In genomic region chr2:127700527-127701192, GRCh38 we compare ENCODE assay signal across 8 cellular contexts. TPM values are rescaled to one million over a fixed set of nuclear protein-coding genes. Genes with fewer than 3 reads are reported as not detected.
DNase-seq lines count a peak whose midpoint lies in the region; ATAC-seq and TF ChIP-seq lines count a peak whose summit lies in the region.

No MANE protein-coding gene starts in this region.

- in situ Hi-C loops in Panc1 (cut with HindIII; ENCODE audit: low pct_unique_long_range_greater_than_20kb, low sequenced_read_pairs), result no loop called here

- no peaks in the 10 kb centered on the region for H3K9me3 ChIP-seq in CD4-positive, alpha-beta memory T cell (ENCODE audit: control insufficient read depth in 1 of 2, low read length in 2 of 2)
- no peaks in the 10 kb centered on the region for H3K9me3 ChIP-seq in Panc1 (ENCODE audit: control insufficient read depth, insufficient read depth, low read depth, low read length)
- no peaks in the 10 kb centered on the region for H3K9me3 ChIP-seq in liver (ENCODE audit: control insufficient read depth in 4 of 4, low read length in 3 of 4)
- H3K9me3 ChIP-seq in stomach, result no peaks in the 10 kb centered on the region

- intact Hi-C loops in CD4-positive, alpha-beta memory T cell (cut with micrococcal nuclease), result loop anchor here (1.0 to 5.0 kb wide), 7 partner anchors 51 to 390 kb away; partner anchors contain the start of genes IWS1, SAP130 and UGGT1
- intact Hi-C loops in Panc1 (cut with micrococcal nuclease; ENCODE audit: unreplicated experiment), result no loop called here
- intact Hi-C loops in stomach (cut with DNase I; ENCODE audit: low total_unique reads), result no loop called here

- TF ChIP-seq CTCF in Panc1 (IDR thresholded peaks at IDR 0.05) (peak; percentile 20), liver (IDR thresholded peaks at IDR 0.05; ENCODE audit: low read depth, low read length, missing input control) (no peak), stomach (IDR thresholded peaks at IDR 0.05) (no peak)

- peaks cover 25 to 53% (median 34%) of the 10 kb centered on the region in 4 donors for H3K4me1 Mint-ChIP-seq in CD4-positive, alpha-beta memory T cell
- peaks cover 29% of the 10 kb centered on the region for H3K4me1 Mint-ChIP-seq in central memory CD8-positive, alpha-beta T cell

- POLR2A ChIA-PET in CD4-positive, alpha-beta memory T cell (lab: Charles Lee; ENCODE audit: partially characterized antibody), result interaction anchor here (0.6 to 2.5 kb wide), 18 partner anchors 10 to 444 kb away, joined by 3 to 28 read pairs (median 8); partner anchors contain the start of genes AMMECR1L, IWS1, POLR2D and UGGT1
- POLR2A ChIA-PET in Panc1 (lab: Charles Lee), result interaction anchor here (0.6 kb wide), 1 partner anchor 183 kb away, joined by 9 read pairs; no protein-coding TSS in a partner anchor

- no peak for TF ChIP-seq RAD21 in liver (IDR thresholded peaks at IDR 0.05)

- peak overlapping the region; percentile 91 to 95 (median 92) for H3K4me3 Mint-ChIP-seq in CD4-positive, alpha-beta memory T cell
- peak overlapping the region; percentile 88 for H3K4me3 Mint-ChIP-seq in central memory CD8-positive, alpha-beta T cell

- H3K36me3 ChIP-seq in CD4-positive, alpha-beta memory T cell (ENCODE audit: insufficient read depth, low read length), result no peaks in the 10 kb centered on the region
- H3K36me3 ChIP-seq in Panc1 (ENCODE audit: control insufficient read depth, insufficient read depth, low read length), result no peaks in the 10 kb centered on the region; the same call in none of the 2 replicates
- no peaks in the 10 kb centered on the region for H3K36me3 ChIP-seq in liver (ENCODE audit: control insufficient read depth in 4 of 4, insufficient read depth in 3 of 4, low read depth in 1 of 4, low read length in 3 of 4)
- H3K36me3 ChIP-seq in stomach, result peaks cover 0 to 5% (median 3%) of the 10 kb centered on the region in 4 donors

- TSS peak; percentile 73 for BruUV-seq in Panc1 (replicated peaks; lab: Mats Ljungman, UMichigan)

- H3K27me3 Mint-ChIP-seq in CD4-positive, alpha-beta memory T cell, result no peaks in the 10 kb centered on the region
- H3K27me3 Mint-ChIP-seq in central memory CD8-positive, alpha-beta T cell, result no peaks in the 10 kb centered on the region

- no peak for TF ChIP-seq EP300 in stomach (IDR thresholded peaks at IDR 0.05)

- no peak for TF ChIP-seq POLR2A in stomach (IDR thresholded peaks at IDR 0.05)

- CTCF ChIA-PET in CD4-positive, alpha-beta memory T cell (lab: Charles Lee; ENCODE audit: partially characterized antibody), result no interaction called here
- CTCF ChIA-PET in Panc1 (lab: Charles Lee), result interaction anchor here (0.7 kb wide), 1 partner anchor 109 kb away, joined by 4 read pairs; no protein-coding TSS in a partner anchor

- no peak for DNase-seq in CD4-positive, alpha-beta memory T cell
- DNase-seq in Panc1 (ENCODE audit: low read depth, low spot score), result peak; percentile 94
- DNase-seq in central memory CD8-positive, alpha-beta T cell (ENCODE audit: low spot score in 2 of 2), result no peak
- DNase-seq in stomach, result peak; percentile 64
- DNase-seq in HPDE6-E6E7 (ENCODE audit: extremely low spot score), result no peak

- H3K4me1 ChIP-seq in CD4-positive, alpha-beta memory T cell (ENCODE audit: insufficient read depth, low read length), result peaks cover 42% of the 10 kb centered on the region
- H3K4me1 ChIP-seq in Panc1 (ENCODE audit: control insufficient read depth, insufficient read depth, low read length), result peaks cover 22% of the 10 kb centered on the region
- H3K4me1 ChIP-seq in liver (ENCODE audit: control insufficient read depth in 4 of 4, insufficient read depth in 4 of 4, low read length in 3 of 4), result peaks cover 13 to 36% (median 23%) of the 10 kb centered on the region in 4 donors
- H3K4me1 ChIP-seq in stomach, result peaks cover 30 to 48% (median 38%) of the 10 kb centered on the region in 4 donors

- H3K27me3 ChIP-seq in CD4-positive, alpha-beta memory T cell (ENCODE audit: insufficient read depth, low read length), result no peaks in the 10 kb centered on the region
- H3K27me3 ChIP-seq in Panc1 (ENCODE audit: control insufficient read depth, insufficient read depth, low read length) (no peaks in the 10 kb centered on the region), liver (ENCODE audit: control insufficient read depth in 4 of 4, insufficient read depth in 4 of 4, low read length in 3 of 4) (no peaks in the 10 kb centered on the region), stomach (no peaks in the 10 kb centered on the region)

- peaks cover 7 to 24% of the 10 kb centered on the region in 2 donors for H3K36me3 Mint-ChIP-seq in CD4-positive, alpha-beta memory T cell
- H3K36me3 Mint-ChIP-seq in central memory CD8-positive, alpha-beta T cell (ENCODE audit: insufficient read depth), result peaks cover 23% of the 10 kb centered on the region

- peak overlapping the region; percentile 74 to 93 for H3K4me3 ChIP-seq in CD4-positive, alpha-beta memory T cell (ENCODE audit: low read length in 2 of 2)
- H3K4me3 ChIP-seq in Panc1 (ENCODE audit: low read depth in 2 of 2, low read length in 2 of 2), result peak overlapping the region; percentile 57 to 86
- peak overlapping the region; percentile 77 to 90 (median 89) for H3K4me3 ChIP-seq in liver (ENCODE audit: low read depth in 1 of 3, low read length in 3 of 3)
- H3K4me3 ChIP-seq in stomach, result peak overlapping the region; percentile 57 to 84 (median 76)

- H3K27ac ChIP-seq in CD4-positive, alpha-beta memory T cell (ENCODE audit: low read depth, low read length), result peak overlapping the region; percentile 90
- H3K27ac ChIP-seq in Panc1 (ENCODE audit: low read length) (peak overlapping the region; percentile 97), liver (ENCODE audit: low read depth in 1 of 2, low read length in 2 of 2) (peak overlapping the region; percentile 91 to 96), stomach (peak overlapping the region; percentile 90 to 99 (median 98))

- 44% methylated on average over 17 of the region's 17 CpGs for WGBS in liver
- WGBS in stomach, 5 donors, result 53 to 60% (median 55%) methylated on average over 17 of the region's 17 CpGs

- peak overlapping the region; percentile 97 to 99 (median 98) for H3K27ac Mint-ChIP-seq in CD4-positive, alpha-beta memory T cell
- H3K27ac Mint-ChIP-seq in central memory CD8-positive, alpha-beta T cell (ENCODE audit: low read depth), result peak overlapping the region; percentile 94

- ATAC-seq in GM19025 (IDR thresholded peaks at IDR 0.05; ENCODE audit: low read depth, unreplicated experiment), result peak; percentile 42
- peak; percentile 53 for ATAC-seq in HG03103 (IDR thresholded peaks at IDR 0.05; ENCODE audit: low read depth, unreplicated experiment)
- peak; percentile 72 for ATAC-seq in Panc1
- no peak for ATAC-seq in central memory CD8-positive, alpha-beta T cell (replicated peaks; ENCODE audit: extremely low read depth, poor library complexity, severe bottlenecking)

- H3K9me3 Mint-ChIP-seq in CD4-positive, alpha-beta memory T cell, result peaks cover 0 to 4% (median 0%) of the 10 kb centered on the region in 8 donors
- no peaks in the 10 kb centered on the region for H3K9me3 Mint-ChIP-seq in central memory CD8-positive, alpha-beta T cell

- H3K9ac ChIP-seq in liver (ENCODE audit: low read depth in 1 of 2, low read length in 2 of 2), result peak overlapping the region; percentile 52 to 88

TF ChIP-seq in liver, 16 proteins besides CTCF, POLR2A, EP300 and RAD21 (continues in another document):
- TF ChIP-seq REST (IDR thresholded peaks at IDR 0.05) (no peak), EGR1 (IDR thresholded peaks at IDR 0.05; ENCODE audit: low read depth in 2 of 2) (no peak), TAF1 (conservative IDR thresholded peaks at IDR 0.05) (no peak), SP1 (IDR thresholded peaks at IDR 0.05) (peak; percentile 7)

RNA-seq across cellular contexts. Expression of gene SFT2D3, which starts 0.6 kb away (rescaled TPM):
- 10 to 100 TPM; 14.4 to 15.4 TPM for total RNA-seq in CD4-positive, alpha-beta memory T cell
- 1 to 10 TPM; 1.5 TPM for polyA plus RNA-seq in CD4-positive, alpha-beta memory T cell
- total RNA-seq in Panc1 (2021; ENCODE audit: unreplicated experiment) (5.6 TPM), liver (1 to 10 TPM; 4.7 to 4.9 TPM), stomach (10 to 100 TPM in 1 of 5 donors, 1 to 10 TPM in 4; 2.3 to 35.6 (median 7.2) TPM)
- not detected for polyA plus RNA-seq in Panc1 (2012; ENCODE audit: insufficient read length)
- polyA plus RNA-seq in liver (1 to 10 TPM in 1 of 2 donors, not detected in 1; 2.4 TPM), stomach (1 to 10 TPM; 2.1 to 6.5 (median 3.1) TPM)

RNA-seq across cellular contexts. Expression of gene LIMS2, which starts 25.3 kb away (rescaled TPM):
- 1 to 10 TPM; 8.9 to 9.0 TPM for total RNA-seq in CD4-positive, alpha-beta memory T cell
- 10 to 100 TPM in 1 of 2 donors, 1 to 10 TPM in 1; 6.0 to 15.9 TPM for polyA plus RNA-seq in CD4-positive, alpha-beta memory T cell
- total RNA-seq in Panc1 (2021; ENCODE audit: unreplicated experiment), result 8.9 TPM
- polyA plus RNA-seq in Panc1 (2012; ENCODE audit: insufficient read length), result 7.1 TPM
- 10 to 100 TPM in 1 of 2 donors, 1 to 10 TPM in 1; 1.4 to 15.6 TPM for total RNA-seq in liver
- polyA plus RNA-seq in liver, result 10 to 100 TPM; 16.5 to 17.9 TPM
- 10 to 100 TPM; 30.3 to 90.4 (median 52.5) TPM for total RNA-seq in stomach
- 10 to 100 TPM; 33.0 to 94.1 (median 66.6) TPM for polyA plus RNA-seq in stomach

RNA-seq across cellular contexts. Expression of gene GPR17, which starts 54.7 kb away (rescaled TPM):
- not detected for total RNA-seq in CD4-positive, alpha-beta memory T cell
- polyA plus RNA-seq in CD4-positive, alpha-beta memory T cell, result not detected
- not detected for total RNA-seq in Panc1 (2021; ENCODE audit: unreplicated experiment)
- not detected for polyA plus RNA-seq in Panc1 (2012; ENCODE audit: insufficient read length)
- total RNA-seq in liver, result under 1 TPM in 1 of 2 donors, not detected in 1; 0.14 TPM
- polyA plus RNA-seq in liver, result under 1 TPM; 0.03 to 0.07 TPM
- total RNA-seq in stomach, result not detected
- under 1 TPM; 0.19 to 0.61 (median 0.25) TPM for polyA plus RNA-seq in stomach

Comparison
In these comparisons a context has a peak if more than half of its experiments do, and no peak if none do; other contexts are left out.
1. DNase-seq: peak in Panc1 (single experiment) and stomach (single experiment); none in CD4-positive, alpha-beta memory T cell (0 of 5), central memory CD8-positive, alpha-beta T cell (0 of 2) and HPDE6-E6E7 (single experiment).
2. Peak in every context shown above with its lines, with median percentiles within 50 percentile points of each other: H3K27ac ChIP-seq and H3K4me3 ChIP-seq.